In genomic region chr3:32996046-32996754, GRCh38 we compare ENCODE assay signal across 25 cellular contexts. TPM values are rescaled to one million over a fixed set of nuclear protein-coding genes. Genes with fewer than 3 reads are reported as not detected.
A peak's percentile ranks its signal among the peaks of the same experiment; 100 is the strongest.
DNase-seq lines count a peak whose midpoint lies in the region; ATAC-seq lines count a peak whose summit lies in the region.
"Had no signal": no experiment of that assay in that cellular context is flagged by ENCODE, and none has a peak within 500 bp of the region (broad histone marks: within the 10 kb centered on the region; RNA-seq: fewer than 3 reads in every experiment).

No MANE protein-coding gene starts in this region.

- H3K27me3 Mint-ChIP-seq in activated naive CD4-positive, alpha-beta T cell treated with anti-CD3 and anti-CD28 coated beads, Interleukin-2, amount 50 U/mL, for 24 hours: no peaks in the 10 kb centered on the region
- H3K27me3 Mint-ChIP-seq in activated T-helper 17 cell treated with anti-CD3 and anti-CD28 coated beads, Interleukin-2, amount 50 U/mL, for 72 hours: no peaks in the 10 kb centered on the region
- H3K27me3 Mint-ChIP-seq: activated naive CD8-positive, alpha-beta T cell treated with anti-CD3 and anti-CD28 coated beads, Interleukin-2, amount 10 ng/mL, durations not matched to agents 7 days and 5 days; progenitor cell of endocrine pancreas had no signal

- H3K9me3 Mint-ChIP-seq in activated naive CD4-positive, alpha-beta T cell treated with anti-CD3 and anti-CD28 coated beads, Interleukin-2, amount 50 U/mL, for 24 hours: no peaks in the 10 kb centered on the region
- peaks cover 4% of the 10 kb centered on the region for H3K9me3 Mint-ChIP-seq in activated T-helper 17 cell treated with anti-CD3 and anti-CD28 coated beads, Interleukin-2, amount 50 U/mL, for 72 hours
- H3K9me3 Mint-ChIP-seq: activated naive CD8-positive, alpha-beta T cell treated with anti-CD3 and anti-CD28 coated beads, Interleukin-2, amount 10 ng/mL, durations not matched to agents 7 days and 5 days had no signal

- peaks cover 65% of the 10 kb centered on the region for H3K4me1 Mint-ChIP-seq in activated naive CD4-positive, alpha-beta T cell treated with anti-CD3 and anti-CD28 coated beads, Interleukin-2, amount 50 U/mL, for 24 hours
- H3K4me1 Mint-ChIP-seq in activated T-helper 17 cell treated with anti-CD3 and anti-CD28 coated beads, Interleukin-2, amount 50 U/mL, for 72 hours: peaks cover 74% of the 10 kb centered on the region

- no peak for DNase-seq in activated naive CD4-positive, alpha-beta T cell treated with anti-CD3 and anti-CD28 coated beads, Interleukin-2, amount 50 U/mL, for 16 hours
- peak; percentile 38 for DNase-seq in NCI-H2029 treated with DMSO at 0.1 percent for 48 hours (lab: John Stamatoyannopoulos, UW)
- no peak for DNase-seq in stimulated activated naive CD8-positive, alpha-beta T cell treated with anti-CD3 and anti-CD28 coated beads, Interleukin-15, Interleukin-2, amounts not matched to agents 100 U/mL and 50 U/mL, for 24 hours
- no peak for DNase-seq in DMS79 treated with DMSO at 0.1 percent for 48 hours (lab: John Stamatoyannopoulos, UW)
- DNase-seq: activated CD4-positive, alpha-beta T cell treated with anti-CD3 and anti-CD28 coated beads, Interleukin-2, amount 50 U/mL, for 4 hours; activated naive CD8-positive, alpha-beta T cell treated with anti-CD3 and anti-CD28 coated beads, Interleukin-2, amount 10 ng/mL, durations not matched to agents 7 days and 5 days; DMS79; GDM1; IMR-90; SIG-M5; stimulated activated CD8-positive, alpha-beta memory T cell treated with anti-CD3 and anti-CD28 coated beads, Interleukin-4, amount 100 ng/mL, for 48 hours; T1000; trophoblast cell had no signal

- H3K4me3 Mint-ChIP-seq in activated naive CD4-positive, alpha-beta T cell treated with anti-CD3 and anti-CD28 coated beads, Interleukin-2, amount 50 U/mL, for 24 hours: peak overlapping the region; percentile 59
- H3K4me3 Mint-ChIP-seq in activated T-helper 17 cell treated with anti-CD3 and anti-CD28 coated beads, Interleukin-2, amount 50 U/mL, for 72 hours: peak overlapping the region; percentile 78
- H3K4me3 Mint-ChIP-seq: activated naive CD8-positive, alpha-beta T cell treated with anti-CD3 and anti-CD28 coated beads, Interleukin-2, amount 10 ng/mL, durations not matched to agents 7 days and 5 days had no signal

- ATAC-seq in activated T-helper 17 cell treated with anti-CD3 and anti-CD28 coated beads, Interleukin-2, amount 50 U/mL, for 72 hours (replicated peaks): peak; percentile 20
- ATAC-seq in stimulated activated naive CD8-positive, alpha-beta T cell treated with anti-CD3 and anti-CD28 coated beads, Interleukin-15, Interleukin-2, amounts not matched to agents 100 U/mL and 50 U/mL, for 24 hours: peak; percentile 30
- ATAC-seq in GM21619 (IDR thresholded peaks at IDR 0.05; ENCODE audit: unreplicated experiment): no peak
- ATAC-seq: gastroesophageal sphincter, HCT116, sciatic nerve had no signal

- H3K27ac Mint-ChIP-seq in activated naive CD4-positive, alpha-beta T cell treated with anti-CD3 and anti-CD28 coated beads, Interleukin-2, amount 50 U/mL, for 24 hours: peak overlapping the region; percentile 86
- peak overlapping the region; percentile 94 for H3K27ac Mint-ChIP-seq in activated T-helper 17 cell treated with anti-CD3 and anti-CD28 coated beads, Interleukin-2, amount 50 U/mL, for 72 hours
- H3K27ac Mint-ChIP-seq: activated naive CD8-positive, alpha-beta T cell treated with anti-CD3 and anti-CD28 coated beads, Interleukin-2, amount 10 ng/mL, durations not matched to agents 7 days and 5 days; progenitor cell of endocrine pancreas had no signal

- H3K36me3 Mint-ChIP-seq in activated naive CD4-positive, alpha-beta T cell treated with anti-CD3 and anti-CD28 coated beads, Interleukin-2, amount 50 U/mL, for 24 hours: peaks cover 26% of the 10 kb centered on the region
- H3K36me3 Mint-ChIP-seq in activated T-helper 17 cell treated with anti-CD3 and anti-CD28 coated beads, Interleukin-2, amount 50 U/mL, for 72 hours (ENCODE audit: low read depth): peaks cover 97% of the 10 kb centered on the region

RNA-seq across cellular contexts. Expression of gene CCR4, which starts 44.8 kb away (rescaled TPM):
- total RNA-seq in activated T-helper 17 cell treated with anti-CD3 and anti-CD28 coated beads, Interleukin-2, amount 50 U/mL, for 72 hours: 100 to 1,000 TPM; 207 to 271 TPM
- total RNA-seq: cardiac muscle cell, endothelial cell of umbilical vein, fibroblast of lung, gastroesophageal sphincter, IMR-90, kidney epithelial cell, NCI-H460, progenitor cell of endocrine pancreas had no signal
